ENCODE assay signal across 7 cellular contexts in genomic region chr20:43514062-43514971, GRCh38.
DNase-seq lines count a peak whose midpoint lies in the region; ATAC-seq lines count a peak whose summit lies in the region.

No MANE protein-coding gene starts in this region.

- DNase-seq in NCI-H2171 treated with DMSO at 0.1 percent for 48 hours (lab: John Stamatoyannopoulos, UW) (peak; percentile 95), islet precursor cell (peak; percentile 99)
- peak; percentile 81 to 91 (median 85) for DNase-seq in activated CD4-positive, CD25-positive, alpha-beta regulatory T cell (lab: John Stamatoyannopoulos, UW)
- DNase-seq in central memory CD4-positive, alpha-beta T cell: peak; percentile 92
- peak; percentile 70 to 86 for DNase-seq in stimulated activated CD4-positive, alpha-beta T cell treated with anti-CD3 and anti-CD28 coated beads, Interleukin-12 subunit alpha, Interleukin-12 subunit beta, amount 100 ng/mL, for 24 hours (ENCODE audit: low read depth in 2 of 2)

- ATAC-seq in GM18520 (IDR thresholded peaks at IDR 0.05; ENCODE audit: unreplicated experiment): peak; percentile 69
- ATAC-seq in HG03060 (IDR thresholded peaks at IDR 0.05; ENCODE audit: low read depth, unreplicated experiment): peak; percentile 80

Comparison
In these comparisons a context has a peak if more than half of its experiments do, and no peak if none do; other contexts are left out.
1. Peak in every context shown above with its lines: DNase-seq and ATAC-seq.